ENCODE assay signal across 8 cellular contexts in genomic region chr17:31487063-31487647, GRCh38.
DNase-seq lines count a peak whose midpoint lies in the region; ATAC-seq and TF ChIP-seq lines count a peak whose summit lies in the region.

No MANE protein-coding gene starts in this region.

- peak overlapping the region; percentile 95 to 98 (median 97); a peak in 6 of 7 replicates for H3K27ac Mint-ChIP-seq in H9
- peak overlapping the region; percentile 87 for H3K27ac Mint-ChIP-seq in activated B cell treated with CpG ODN at 0.5 μM for 24 hours

- peaks cover 40 to 50% of the 10 kb centered on the region in 2 experiments for H3K4me1 Mint-ChIP-seq in H9
- peaks cover 47% of the 10 kb centered on the region for H3K4me1 Mint-ChIP-seq in activated B cell treated with CpG ODN at 0.5 μM for 24 hours

- no peaks in the 10 kb centered on the region; the same call in 1 of the 2 replicates for H3K27me3 ChIP-seq in H9 (ENCODE audit: insufficient read depth, low read length)
- H3K27me3 ChIP-seq in iPS DF 6.9 (ENCODE audit: control insufficient read depth, insufficient read depth, low read length): no peaks in the 10 kb centered on the region

- H3K23me2 ChIP-seq in H9 (ENCODE audit: insufficient read length, low read depth, low read length, poor library complexity, severe bottlenecking): peaks cover 11% of the 10 kb centered on the region

- H3K9me3 Mint-ChIP-seq in H9: no peaks in the 10 kb centered on the region; a peak in 2 of 5 replicates
- no peaks in the 10 kb centered on the region for H3K9me3 Mint-ChIP-seq in activated B cell treated with CpG ODN at 0.5 μM for 24 hours

- TF ChIP-seq CTCF in H9 (conservative IDR thresholded peaks at IDR 0.05) (no peak), activated B cell treated with CpG ODN at 0.5 μM for 24 hours (IDR thresholded peaks at IDR 0.05) (no peak)

- no peak overlapping the region for H3K23ac ChIP-seq in H9 (ENCODE audit: insufficient read length, low read depth, low read length)

- peak overlapping the region; percentile 25 for H3K4me2 ChIP-seq in H9 (ENCODE audit: insufficient read depth, insufficient read length, low read length)

- no peak overlapping the region for H3K4ac ChIP-seq in H9 (ENCODE audit: low read depth, low read length)

- no CpG with 5 or more reads among the region's 17 CpGs for WGBS in H9 (ENCODE audit: extremely low coverage, insufficient read length, low lambda C conversion rate)
- WGBS in iPS DF 6.9 (ENCODE audit: insufficient coverage, insufficient read length): no CpG with 5 or more reads among the region's 17 CpGs

- no peak overlapping the region for H3K56ac ChIP-seq in H9 (ENCODE audit: insufficient read length, low read depth, low read length)

- H3K79me2 ChIP-seq in H9 (ENCODE audit: insufficient read depth, low read length): peaks cover 3% of the 10 kb centered on the region; the same call in 1 of the 2 replicates

- H2BK12ac ChIP-seq in H9 (ENCODE audit: insufficient read length, low read depth, low read length): no peak overlapping the region

- H3K4me1 ChIP-seq in H9 (ENCODE audit: insufficient read depth, low read length) (peaks cover 9% of the 10 kb centered on the region; the same call in 1 of the 2 replicates), iPS DF 6.9 (ENCODE audit: control insufficient read depth, insufficient read depth, low read length) (peaks cover 15% of the 10 kb centered on the region)

- no peak overlapping the region for H4K91ac ChIP-seq in H9 (ENCODE audit: insufficient read length, low read depth, low read length)

- H3K79me1 ChIP-seq in H9 (ENCODE audit: insufficient read depth, low read depth, low read length, poor library complexity, severe bottlenecking): peaks cover 4% of the 10 kb centered on the region

- H3K9me3 ChIP-seq in H9 (ENCODE audit: control insufficient read depth, low read depth, low read length) (no peaks in the 10 kb centered on the region), iPS DF 6.9 (ENCODE audit: control insufficient read depth, insufficient read depth, low read length) (no peaks in the 10 kb centered on the region)

- H2AK5ac ChIP-seq in H9 (ENCODE audit: insufficient read length, low read length): no peak overlapping the region

- no peak overlapping the region for H2BK5ac ChIP-seq in H9 (ENCODE audit: insufficient read length, low read length)

- no peak for ATAC-seq in activated B cell treated with CpG ODN at 0.5 μM for 24 hours (ENCODE audit: low read depth)
- ATAC-seq in HG02981 (IDR thresholded peaks at IDR 0.05; ENCODE audit: unreplicated experiment): no peak
- no peak for ATAC-seq in HG02970 (IDR thresholded peaks at IDR 0.05; ENCODE audit: low FRiP score, unreplicated experiment)

- no peak overlapping the region for H2BK15ac ChIP-seq in H9 (ENCODE audit: low read depth, low read length)

- H4K20me1 ChIP-seq in H9 (ENCODE audit: control insufficient read depth, insufficient read depth, insufficient read length): no peaks in the 10 kb centered on the region

- DNase-seq in H9 (no peak), activated B cell treated with CpG ODN at 0.5 μM for 24 hours (no peak), iPS DF 6.9 (ENCODE audit: low read depth, low spot score) (no peak), LoVo (ENCODE audit: low spot score) (no peak), H4 (ENCODE audit: low spot score) (no peak)

- no peaks in the 10 kb centered on the region; the same call in 1 of the 2 replicates for H3K36me3 ChIP-seq in iPS DF 6.9 (ENCODE audit: control insufficient read depth, insufficient read depth, low read length)

- H3K18ac ChIP-seq in H9 (ENCODE audit: insufficient read length, low read depth, low read length): no peak overlapping the region

- H3K4me3 ChIP-seq in iPS DF 6.9 (ENCODE audit: low read length): peak overlapping the region; percentile 45; the same call in 1 of the 2 replicates
- H3K4me3 ChIP-seq in skin epidermis: peak overlapping the region; percentile 46 to 80 (median 72)

- H3K14ac ChIP-seq in H9 (ENCODE audit: insufficient read depth, low read length): no peak overlapping the region

- peak overlapping the region; percentile 77 to 87 for H3K4me3 Mint-ChIP-seq in H9
- H3K4me3 Mint-ChIP-seq in activated B cell treated with CpG ODN at 0.5 μM for 24 hours: peak overlapping the region; percentile 89

- H4K5ac ChIP-seq in H9 (ENCODE audit: insufficient read length, low read depth, low read length): no peak overlapping the region

- H2BK120ac ChIP-seq in H9 (ENCODE audit: low read depth, low read length, poor library complexity, severe bottlenecking): no peak overlapping the region

- no peak overlapping the region for H4K8ac ChIP-seq in H9 (replicated peaks; ENCODE audit: insufficient read length, low read depth, low read length)

- no peak overlapping the region for H3T11ph ChIP-seq in H9 (ENCODE audit: low read length)

- H3K9ac ChIP-seq in H9 (ENCODE audit: extremely low read depth, insufficient read length, low read length): peak overlapping the region; percentile 6

- H3K27me3 Mint-ChIP-seq in H9 (ENCODE audit: low read depth) (peaks cover 4% of the 10 kb centered on the region; the same call in 1 of the 2 replicates), activated B cell treated with CpG ODN at 0.5 μM for 24 hours (no peaks in the 10 kb centered on the region)

- H2BK20ac ChIP-seq in H9 (ENCODE audit: low read depth, low read length, poor library complexity, severe bottlenecking): no peak overlapping the region

- POLR2A ChIA-PET in activated B cell treated with CpG ODN at 0.5 μM for 24 hours (lab: Charles Lee): interaction anchor here (0.5 to 10.1 kb wide), 14 partner anchors 12 to 651 kb away, joined by 3 to 207 read pairs (median 4); partner anchors contain the start of gene EVI2A

- H3K36me3 Mint-ChIP-seq in H9 (ENCODE audit: insufficient read depth in 1 of 3, low read depth in 3 of 3) (peaks cover 0 to 7% (median 3%) of the 10 kb centered on the region in 3 experiments; a peak in 4 of 7 replicates), activated B cell treated with CpG ODN at 0.5 μM for 24 hours (ENCODE audit: low read depth) (no peaks in the 10 kb centered on the region)

- H2AFZ ChIP-seq in H9 (ENCODE audit: low read length): no peak overlapping the region

- intact Hi-C loops in activated B cell treated with CpG ODN at 0.5 μM for 24 hours (cut with micrococcal nuclease): loop anchor here (1.0 to 5.0 kb wide), 2 partner anchors 22 to 35 kb away; no protein-coding TSS in a partner anchor

- H3K27ac ChIP-seq in H9 (ENCODE audit: insufficient read length, low read depth, low read length) (no peak overlapping the region), iPS DF 6.9 (ENCODE audit: low read length) (no peak overlapping the region), skin epidermis (peak overlapping the region in 10 of 21 experiments; percentile 35 to 88 (median 68))

- CTCF ChIA-PET in activated B cell treated with CpG ODN at 0.5 μM for 24 hours (lab: Charles Lee): interaction anchor here (1.1 to 2.5 kb wide), 9 partner anchors 21 to 355 kb away, joined by 3 to 15 read pairs (median 7); no protein-coding TSS in a partner anchor
